In the genomic region with DNA sequence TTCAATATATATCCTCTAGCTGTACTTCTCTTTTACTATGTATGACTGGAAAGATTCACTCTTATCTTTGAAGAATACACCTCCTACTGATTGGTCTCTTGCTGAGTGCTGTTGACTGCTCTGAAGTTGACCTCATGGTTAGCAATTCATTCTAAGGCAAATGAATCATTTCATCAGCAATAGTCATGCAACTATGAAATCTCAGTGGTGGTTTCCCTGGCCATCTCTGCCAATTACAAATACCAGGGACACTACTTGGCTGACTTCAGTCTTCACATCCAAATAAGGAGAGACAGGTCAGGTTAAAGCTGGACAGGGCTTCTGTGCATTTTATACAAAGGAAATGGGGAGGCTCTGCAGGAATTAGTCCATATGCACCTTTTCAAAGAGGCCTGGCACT, we compare ENCODE assay signal across 1 cellular context.
A peak's percentile ranks its signal among the peaks of the same experiment; 100 is the strongest.
TF ChIP-seq lines count a peak whose summit lies in the region.

No MANE protein-coding gene starts in this region.

TF ChIP-seq in IMR-90, 13 proteins besides CTCF, POLR2A, EP300 and RAD21:
- TF ChIP-seq SMC3 (IDR thresholded peaks at IDR 0.05; ENCODE audit: low read depth, low read length): no peak
- TF ChIP-seq MAZ (IDR thresholded peaks at IDR 0.05; ENCODE audit: borderline replicate concordance, low read depth, low read length): no peak
- TF ChIP-seq MAFK (IDR thresholded peaks at IDR 0.05; ENCODE audit: low read depth, low read length): 0 out of 2 replicates have a peak, but pooled peaks have one; percentile 36
- TF ChIP-seq RCOR1 (IDR thresholded peaks at IDR 0.05; ENCODE audit: insufficient replicate concordance, low read length): no peak
- no peak for TF ChIP-seq MXI1 (IDR thresholded peaks at IDR 0.05; ENCODE audit: borderline replicate concordance, low read depth, low read length)
- TF ChIP-seq BHLHE40 (IDR thresholded peaks at IDR 0.05; ENCODE audit: low read depth, low read length): 0 out of 2 replicates have a peak, but pooled peaks have one; percentile 20
- TF ChIP-seq, protein P1, sequence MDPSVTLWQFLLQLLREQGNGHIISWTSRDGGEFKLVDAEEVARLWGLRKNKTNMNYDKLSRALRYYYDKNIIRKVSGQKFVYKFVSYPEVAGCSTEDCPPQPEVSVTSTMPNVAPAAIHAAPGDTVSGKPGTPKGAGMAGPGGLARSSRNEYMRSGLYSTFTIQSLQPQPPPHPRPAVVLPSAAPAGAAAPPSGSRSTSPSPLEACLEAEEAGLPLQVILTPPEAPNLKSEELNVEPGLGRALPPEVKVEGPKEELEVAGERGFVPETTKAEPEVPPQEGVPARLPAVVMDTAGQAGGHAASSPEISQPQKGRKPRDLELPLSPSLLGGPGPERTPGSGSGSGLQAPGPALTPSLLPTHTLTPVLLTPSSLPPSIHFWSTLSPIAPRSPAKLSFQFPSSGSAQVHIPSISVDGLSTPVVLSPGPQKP (IDR thresholded peaks at IDR 0.05; ENCODE audit: borderline replicate concordance, low read depth, low read length): no peak
- TF ChIP-seq NFE2L2 (IDR thresholded peaks at IDR 0.05; ENCODE audit: low read depth, low read length): 0 out of 2 replicates have a peak, but pooled peaks have one; percentile 6
- peak; percentile 72 for TF ChIP-seq FOS (IDR thresholded peaks at IDR 0.05; ENCODE audit: low read depth, low read length)
- TF ChIP-seq RFX5 (IDR thresholded peaks at IDR 0.05; ENCODE audit: low read depth, low read length): no peak
- TF ChIP-seq, protein P2, sequence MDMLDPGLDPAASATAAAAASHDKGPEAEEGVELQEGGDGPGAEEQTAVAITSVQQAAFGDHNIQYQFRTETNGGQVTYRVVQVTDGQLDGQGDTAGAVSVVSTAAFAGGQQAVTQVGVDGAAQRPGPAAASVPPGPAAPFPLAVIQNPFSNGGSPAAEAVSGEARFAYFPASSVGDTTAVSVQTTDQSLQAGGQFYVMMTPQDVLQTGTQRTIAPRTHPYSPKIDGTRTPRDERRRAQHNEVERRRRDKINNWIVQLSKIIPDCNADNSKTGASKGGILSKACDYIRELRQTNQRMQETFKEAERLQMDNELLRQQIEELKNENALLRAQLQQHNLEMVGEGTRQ (IDR thresholded peaks at IDR 0.05; ENCODE audit: low read depth, low read length): no peak
- no peak for TF ChIP-seq CHD1 (IDR thresholded peaks at IDR 0.05; ENCODE audit: low read depth, low read length)
- peak; percentile 89 for TF ChIP-seq CEBPB (IDR thresholded peaks at IDR 0.05; ENCODE audit: low read depth, low read length)
TF ChIP-seq in IMR-90: peak in this region for 5.
